8 cellular contexts compared by ENCODE assay signal in the genomic region with DNA sequence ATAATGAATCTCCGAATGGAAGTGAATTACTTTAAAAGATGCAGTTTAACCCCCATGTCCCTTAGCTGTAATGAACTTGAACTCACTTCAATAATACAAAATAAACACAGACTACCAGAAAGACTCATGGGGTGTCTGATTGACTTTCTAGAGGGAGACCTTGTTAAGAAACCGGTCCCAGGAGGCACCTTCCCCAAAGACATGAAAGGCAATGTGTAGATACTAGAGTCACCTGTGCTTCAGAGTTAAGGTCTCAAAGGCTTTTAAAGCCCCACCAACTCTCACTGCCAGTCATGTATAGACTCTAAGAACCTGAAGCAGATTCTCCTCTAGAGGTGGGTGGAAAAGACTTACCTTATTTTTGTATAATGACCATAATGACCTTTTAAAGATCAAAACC. TPM values are rescaled to one million over a fixed set of nuclear protein-coding genes. Genes with fewer than 3 reads are reported as not detected.
"Had no signal": no experiment of that assay in that cellular context is flagged by ENCODE, and none has a peak within 500 bp of the region (broad histone marks: within the 10 kb centered on the region; RNA-seq: fewer than 3 reads in every experiment).

A gene with protein sequence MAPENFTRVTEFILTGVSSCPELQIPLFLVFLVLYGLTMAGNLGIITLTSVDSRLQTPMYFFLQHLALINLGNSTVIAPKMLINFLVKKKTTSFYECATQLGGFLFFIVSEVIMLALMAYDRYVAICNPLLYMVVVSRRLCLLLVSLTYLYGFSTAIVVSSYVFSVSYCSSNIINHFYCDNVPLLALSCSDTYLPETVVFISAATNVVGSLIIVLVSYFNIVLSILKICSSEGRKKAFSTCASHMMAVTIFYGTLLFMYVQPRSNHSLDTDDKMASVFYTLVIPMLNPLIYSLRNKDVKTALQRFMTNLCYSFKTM (plus strand): TSS at position 301 of the 400 bp plus-strand sequence. CDS start 5,956 bp downstream, outside the sequence.

- DNase-seq: IMR-90, KBM-7, KG1 had no signal

- H3K27ac Mint-ChIP-seq: IgD-negative memory B cell had no signal

- H3K27me3 Mint-ChIP-seq: IgD-negative memory B cell had no signal

- H3K4me3 Mint-ChIP-seq: IgD-negative memory B cell had no signal

- H3K4me1 Mint-ChIP-seq: IgD-negative memory B cell had no signal

- ATAC-seq: HepG2, K562 had no signal

RNA-seq across cellular contexts. Expression of the gene that starts here (rescaled TPM):
- total RNA-seq: HepG2, HT-29, HT1080, IMR-90, K562 had no signal
